In genomic region chr1:175845371-175845770, GRCh38 we compare ENCODE assay signal across 24 cellular contexts.
"Had no signal": no experiment of that assay in that cellular context is flagged by ENCODE, and none has a peak within 500 bp of the region (broad histone marks: within the 10 kb centered on the region; RNA-seq: fewer than 3 reads in every experiment).

No MANE protein-coding gene starts in this region.

- H3K36me3 Mint-ChIP-seq: memory B cell; mesothelial cell of epicardium; naive thymus-derived CD4-positive, alpha-beta T cell had no signal

- DNase-seq: colonic mucosa; effector CD8-positive, alpha-beta T cell; endodermal cell; foreskin keratinocyte; heart right ventricle; hypothalamus; naive thymus-derived CD4-positive, alpha-beta T cell; nephron progenitor cell; nucleus accumbens; stimulated activated CD4-positive, alpha-beta T cell treated with anti-CD3 and anti-CD28 coated beads, Interleukin-12 subunit alpha, Interleukin-12 subunit beta, amount 100 ng/mL, for 4 hours; stimulated activated CD4-positive, alpha-beta T cell treated with anti-CD3 and anti-CD28 coated beads, Interleukin-1b, Interleukin-23, amount 100 ng/mL, for 48 hours; stimulated activated CD4-positive, alpha-beta T cell treated with anti-CD3 and anti-CD28 coated beads, Interleukin-4, amount 100 ng/mL, for 1 hour; stimulated activated CD8-positive, alpha-beta memory T cell treated with anti-CD3 and anti-CD28 coated beads, Interleukin-4, amount 100 ng/mL, for 48 hours; stimulated activated naive CD4-positive, alpha-beta T cell; stomach; thyroid gland; trophoblast cell had no signal

- H3K4me3 Mint-ChIP-seq: dendritic cell treated with granulocyte-macrophage colony-stimulating factor and Interleukin-4, amounts not matched to agents 40 ng/mL and 50 ng/mL, for 4 days; endodermal cell; memory B cell; mesothelial cell of epicardium; naive thymus-derived CD4-positive, alpha-beta T cell; nephron progenitor cell had no signal

- H3K27ac Mint-ChIP-seq: dendritic cell treated with granulocyte-macrophage colony-stimulating factor and Interleukin-4, amounts not matched to agents 40 ng/mL and 50 ng/mL, for 4 days; endodermal cell; memory B cell; mesothelial cell of epicardium; naive thymus-derived CD4-positive, alpha-beta T cell; nephron progenitor cell had no signal

- H3K4me1 Mint-ChIP-seq: memory B cell had no signal

- ATAC-seq: esophagus mucosa; foreskin keratinocyte; gastroesophageal sphincter; heart right ventricle; left lobe of liver; naive thymus-derived CD4-positive, alpha-beta T cell; sciatic nerve had no signal

- H3K9me3 Mint-ChIP-seq: dendritic cell treated with granulocyte-macrophage colony-stimulating factor and Interleukin-4, amounts not matched to agents 40 ng/mL and 50 ng/mL, for 4 days; endodermal cell; mesothelial cell of epicardium; nephron progenitor cell had no signal

- H3K27me3 Mint-ChIP-seq: dendritic cell treated with granulocyte-macrophage colony-stimulating factor and Interleukin-4, amounts not matched to agents 40 ng/mL and 50 ng/mL, for 4 days had no signal
